Comparison of ENCODE assay signal across 2 cellular contexts in genomic region chr17:67093348-67093747, GRCh38.
TF ChIP-seq lines count a peak whose summit lies in the region.

No MANE protein-coding gene starts in this region.

TF ChIP-seq in GM23338, 12 proteins besides CTCF, POLR2A, EP300 and RAD21:
- TF ChIP-seq CREB1 (CRISPR knock-in tag; IDR thresholded peaks at IDR 0.05; ENCODE audit: low read depth) (no peak), STAT1 (IDR thresholded peaks at IDR 0.05; ENCODE audit: unreplicated experiment) (no peak), JUNB (IDR thresholded peaks at IDR 0.05; ENCODE audit: unreplicated experiment) (no peak), ZNF331 (CRISPR knock-in tag; IDR thresholded peaks at IDR 0.05; ENCODE audit: low read depth) (no peak), ZNF462 (CRISPR knock-in tag; IDR thresholded peaks at IDR 0.05) (no peak), REST (IDR thresholded peaks at IDR 0.05; ENCODE audit: unreplicated experiment) (no peak), ZNF114 (CRISPR knock-in tag; IDR thresholded peaks at IDR 0.05) (no peak), EZH2 (IDR thresholded peaks at IDR 0.05; ENCODE audit: low read depth, unreplicated experiment) (no peak), EZH2phosphoT487 (IDR thresholded peaks at IDR 0.05; ENCODE audit: unreplicated experiment) (no peak), POLR2AphosphoS5 (IDR thresholded peaks at IDR 0.05; ENCODE audit: low read depth) (no peak), NANOG (IDR thresholded peaks at IDR 0.05; ENCODE audit: borderline replicate concordance) (no peak), ETS1 (IDR thresholded peaks at IDR 0.05) (no peak)
TF ChIP-seq in GM23338: peak in this region for 0.

TF ChIP-seq in K562, 482 proteins besides CTCF, POLR2A, EP300 and RAD21:
- TF ChIP-seq ARID1B (IDR thresholded peaks at IDR 0.05) (0 out of 2 replicates have a peak, but pooled peaks have one; percentile 1), ZNF644 (tag; IDR thresholded peaks at IDR 0.05; ENCODE audit: low read depth) (no peak), ESRRA (IDR thresholded peaks at IDR 0.05; ENCODE audit: borderline replicate concordance, low read depth) (no peak), SMARCA5 (IDR thresholded peaks at IDR 0.05) (no peak), HOMEZ (CRISPR knock-in tag; IDR thresholded peaks at IDR 0.05) (no peak)
